9 cellular contexts compared by ENCODE assay signal in the genomic region with DNA sequence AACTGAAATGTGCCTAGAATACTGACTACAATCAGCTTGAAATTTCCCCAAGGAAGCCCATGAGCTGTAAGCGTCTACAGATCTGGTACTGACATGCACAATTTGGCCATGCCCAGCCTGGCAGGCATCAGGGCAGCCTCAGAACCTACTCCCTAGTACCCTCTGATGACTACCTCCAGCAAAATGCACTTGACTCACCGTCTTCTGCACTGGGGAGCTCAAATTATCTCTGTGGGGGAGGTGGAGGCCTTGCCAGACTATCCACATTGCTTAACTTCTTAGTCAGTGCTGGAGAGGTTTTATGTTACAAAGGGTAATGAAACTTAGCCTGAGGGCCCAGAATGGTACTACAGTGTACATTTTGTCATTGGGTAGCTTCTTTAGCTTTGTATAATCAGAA.
A peak's percentile ranks its signal among the peaks of the same experiment; 100 is the strongest.
DNase-seq lines count a peak whose midpoint lies in the region; ATAC-seq and TF ChIP-seq lines count a peak whose summit lies in the region.
"Had no signal": no experiment of that assay in that cellular context is flagged by ENCODE, and none has a peak within 500 bp of the region (broad histone marks: within the 10 kb centered on the region; RNA-seq: fewer than 3 reads in every experiment).

No MANE protein-coding gene starts in this region.

- CTCF ChIA-PET in HEK293T (lab: Yijun Ruan, JAX) (interaction anchor here (0.7 kb wide), 1 partner anchor 34 kb away, joined by 3 read pairs; no protein-coding TSS in a partner anchor), Panc1 (lab: Charles Lee) (no interaction called here)

- H3K36me3 ChIP-seq in Panc1 (ENCODE audit: control insufficient read depth, insufficient read depth, low read length): no peaks in the 10 kb centered on the region

- in situ Hi-C loops in Panc1 (cut with HindIII; ENCODE audit: low pct_unique_long_range_greater_than_20kb, low sequenced_read_pairs) (no loop called here), GM13976 (cut with MboI; ENCODE audit: low sequenced_read_pairs, unreplicated experiment) (no loop called here)

- H3K4me1 ChIP-seq in Panc1 (ENCODE audit: control insufficient read depth, insufficient read depth, low read length): 0 out of 2 replicates have a peak, but pooled peaks cover 3% of the 10 kb centered on the region

- BruUV-seq in Panc1 (replicated peaks; lab: Mats Ljungman, UMichigan): no TSS peak

- intact Hi-C loops in Panc1 (cut with micrococcal nuclease; ENCODE audit: unreplicated experiment): no loop called here

- TF ChIP-seq CTCF in Panc1 (IDR thresholded peaks at IDR 0.05) (no peak), fibroblast of villous mesenchyme (IDR thresholded peaks at IDR 0.05; ENCODE audit: insufficient read depth, low read depth, low read length) (no peak), GM13976 (IDR thresholded peaks at IDR 0.05; ENCODE audit: borderline replicate concordance, control extremely low read depth, extremely low read depth, insufficient read depth, missing control alignments) (no peak)

- H3K4me3 ChIP-seq in Panc1 (ENCODE audit: low read depth in 2 of 2, low read length in 2 of 2): no peak overlapping the region
- H3K4me3 ChIP-seq in fibroblast of villous mesenchyme (ENCODE audit: low read depth, low read length): no peak overlapping the region

- POLR2A ChIA-PET in HEK293T (lab: Yijun Ruan, JAX) (no interaction called here), Panc1 (lab: Charles Lee) (no interaction called here)

- peak overlapping the region; percentile 34; the same call in 1 of the 2 replicates for H3K27ac ChIP-seq in Panc1 (ENCODE audit: low read length)

- no peaks in the 10 kb centered on the region for H3K27me3 ChIP-seq in Panc1 (ENCODE audit: control insufficient read depth, insufficient read depth, low read length)

- peak; percentile 98 for ATAC-seq in Panc1
- no peak for ATAC-seq in GM21381 (IDR thresholded peaks at IDR 0.05; ENCODE audit: unreplicated experiment)
- ATAC-seq in HG03520 (IDR thresholded peaks at IDR 0.05; ENCODE audit: unreplicated experiment): no peak

- no peaks in the 10 kb centered on the region for H3K9me3 ChIP-seq in Panc1 (ENCODE audit: control insufficient read depth, insufficient read depth, low read depth, low read length)

- DNase-seq in HEK293T (ENCODE audit: extremely low spot score) (peak; percentile 65), Panc1 (ENCODE audit: low read depth, low spot score) (peak; percentile 77), fibroblast of villous mesenchyme (ENCODE audit: low read depth) (peak; percentile 94), stromal cell of bone marrow (ENCODE audit: low read depth) (peak; percentile 98), GM13976 (ENCODE audit: low spot score) (no peak), NCI-H526 treated with DMSO at 0.1 percent for 48 hours (lab: John Stamatoyannopoulos, UW) (no peak)
- DNase-seq: activated CD4-positive, alpha-beta T cell treated with anti-CD3 and anti-CD28 coated beads for 1 hour had no signal

TF ChIP-seq in HEK293T, 16 proteins besides CTCF, POLR2A, EP300 and RAD21:
- TF ChIP-seq CTBP1 (IDR thresholded peaks at IDR 0.05; ENCODE audit: borderline replicate concordance): 0 out of 2 replicates have a peak, but pooled peaks have one; percentile 19
- no peak for TF ChIP-seq HDGF (IDR thresholded peaks at IDR 0.05; ENCODE audit: borderline replicate concordance)

Comparison
In these comparisons a context has a peak if more than half of its experiments do, and no peak if none do; other contexts are left out.
1. DNase-seq: peak in HEK293T (single experiment), Panc1 (single experiment), fibroblast of villous mesenchyme (single experiment) and stromal cell of bone marrow (single experiment); none in GM13976 (single experiment) and NCI-H526 treated with DMSO at 0.1 percent for 48 hours (single experiment).